9 cellular contexts compared by ENCODE assay signal in genomic region chr12:2003676-2004112, GRCh38. TPM values are rescaled to one million over a fixed set of nuclear protein-coding genes. Genes with fewer than 3 reads are reported as not detected.
DNase-seq lines count a peak whose midpoint lies in the region; ATAC-seq lines count a peak whose summit lies in the region.
"Had no signal": no experiment of that assay in that cellular context is flagged by ENCODE, and none has a peak within 500 bp of the region (broad histone marks: within the 10 kb centered on the region; RNA-seq: fewer than 3 reads in every experiment).

No MANE protein-coding gene starts in this region.

- H3K27ac ChIP-seq in angular gyrus (ENCODE audit: low read depth, low read length), result peak overlapping the region; percentile 93

- no peaks in the 10 kb centered on the region for H3K9me3 ChIP-seq in iPS-18c (ENCODE audit: control insufficient read depth, insufficient read depth, low read length)

- H3K4me3 ChIP-seq in iPS-18c (ENCODE audit: insufficient read depth, low read depth, low read length), result peak overlapping the region; percentile 87

- DNase-seq in ACHN (peak; percentile 58), HT-29 (ENCODE audit: low spot score) (peak; percentile 52), glomerular visceral epithelial cell (ENCODE audit: extremely low spot score) (no peak)

- H3K27ac Mint-ChIP-seq in stimulated activated memory B cell treated with anti-CD40 and anti-IgM and Interleukin-4, amounts not matched to agents 10 μg/mL and 1 μg/mL and 100 μg/mL, for 72 hours, result peak overlapping the region; percentile 93

- peaks cover 28% of the 10 kb centered on the region for H3K4me1 Mint-ChIP-seq in stimulated activated memory B cell treated with anti-CD40 and anti-IgM and Interleukin-4, amounts not matched to agents 10 μg/mL and 1 μg/mL and 100 μg/mL, for 72 hours

- no peaks in the 10 kb centered on the region for H3K36me3 Mint-ChIP-seq in stimulated activated memory B cell treated with anti-CD40 and anti-IgM and Interleukin-4, amounts not matched to agents 10 μg/mL and 1 μg/mL and 100 μg/mL, for 72 hours

- no peaks in the 10 kb centered on the region for H3K27me3 Mint-ChIP-seq in stimulated activated memory B cell treated with anti-CD40 and anti-IgM and Interleukin-4, amounts not matched to agents 10 μg/mL and 1 μg/mL and 100 μg/mL, for 72 hours

- H3K4me3 Mint-ChIP-seq in stimulated activated memory B cell treated with anti-CD40 and anti-IgM and Interleukin-4, amounts not matched to agents 10 μg/mL and 1 μg/mL and 100 μg/mL, for 72 hours, result peak overlapping the region; percentile 95

- no peaks in the 10 kb centered on the region for H3K9me3 Mint-ChIP-seq in stimulated activated memory B cell treated with anti-CD40 and anti-IgM and Interleukin-4, amounts not matched to agents 10 μg/mL and 1 μg/mL and 100 μg/mL, for 72 hours

- in situ Hi-C loops in ACHN (cut with HindIII; ENCODE audit: low pct_ligation_motif_present, low pct_unique_long_range_greater_than_20kb, low sequenced_read_pairs), result no loop called here

- peak; percentile 14 for ATAC-seq in GM19023 (IDR thresholded peaks at IDR 0.05; ENCODE audit: unreplicated experiment)
- ATAC-seq in stimulated activated memory B cell treated with anti-CD40 and anti-IgM and Interleukin-4, amounts not matched to agents 10 μg/mL and 1 μg/mL and 100 μg/mL, for 72 hours, result peak; percentile 55
- ATAC-seq in GM18520 (IDR thresholded peaks at IDR 0.05; ENCODE audit: unreplicated experiment), result no peak

RNA-seq across cellular contexts. Expression of gene DCP1B, which starts 0.6 kb away (rescaled TPM):
- total RNA-seq in HT-29 (2014; rRNA removed; shearing (Covaris generic)), result 2.3 and 2.6 TPM in 2 replicates

RNA-seq across cellular contexts. Expression of gene CACNA1C, which starts 49.1 kb away (rescaled TPM):
- total RNA-seq in HT-29 (2014; rRNA removed; shearing (Covaris generic)), result under 0.01 TPM in 1 of 2 replicates, not detected in the other
- total RNA-seq: pulmonary artery endothelial cell had no signal
